8 cellular contexts compared by ENCODE assay signal in genomic region chr20:50152394-50153152, GRCh38. TPM values are rescaled to one million over a fixed set of nuclear protein-coding genes. Genes with fewer than 3 reads are reported as not detected.
A peak's percentile ranks its signal among the peaks of the same experiment; 100 is the strongest.
DNase-seq lines count a peak whose midpoint lies in the region; ATAC-seq and TF ChIP-seq lines count a peak whose summit lies in the region.

No MANE protein-coding gene starts in this region.

- TF ChIP-seq POLR2A in suprapubic skin (IDR thresholded peaks at IDR 0.05): no peak

- H3K4me1 ChIP-seq in iPS-20b (ENCODE audit: insufficient read depth, low read length) (peaks cover 14% of the 10 kb centered on the region; the same call in 1 of the 2 replicates), suprapubic skin (peaks cover 60% of the 10 kb centered on the region)

- H3K4me3 Mint-ChIP-seq in T-helper 2 cell treated with Interferon-gamma antibody and Interleukin-4, amounts not matched to agents 5 μg/mL and 100 μg/mL, for 36 hours: peak overlapping the region; percentile 94
- H3K4me3 Mint-ChIP-seq in activated CD8-positive, alpha-beta T cell treated with anti-CD3 and anti-CD28 coated beads, Interleukin-2, amount 10 ng/mL, durations not matched to agents 7 days and 5 days: peak overlapping the region; percentile 78

- H3K4me1 Mint-ChIP-seq in T-helper 2 cell treated with Interferon-gamma antibody and Interleukin-4, amounts not matched to agents 5 μg/mL and 100 μg/mL, for 36 hours (ENCODE audit: low read depth): peaks cover 45% of the 10 kb centered on the region
- peaks cover 54% of the 10 kb centered on the region for H3K4me1 Mint-ChIP-seq in activated CD8-positive, alpha-beta T cell treated with anti-CD3 and anti-CD28 coated beads, Interleukin-2, amount 10 ng/mL, durations not matched to agents 7 days and 5 days (ENCODE audit: low read depth)

- no peak for TF ChIP-seq EP300 in suprapubic skin (IDR thresholded peaks at IDR 0.05)

- no peaks in the 10 kb centered on the region for H3K9me3 Mint-ChIP-seq in T-helper 2 cell treated with Interferon-gamma antibody and Interleukin-4, amounts not matched to agents 5 μg/mL and 100 μg/mL, for 36 hours
- H3K9me3 Mint-ChIP-seq in activated CD8-positive, alpha-beta T cell treated with anti-CD3 and anti-CD28 coated beads, Interleukin-2, amount 10 ng/mL, durations not matched to agents 7 days and 5 days (ENCODE audit: insufficient read depth): no peaks in the 10 kb centered on the region

- TF ChIP-seq CTCF in suprapubic skin (IDR thresholded peaks at IDR 0.05): no peak

- 7% methylated on average over 4 of the region's 4 CpGs for WGBS in suprapubic skin

- H3K27ac Mint-ChIP-seq in T-helper 2 cell treated with Interferon-gamma antibody and Interleukin-4, amounts not matched to agents 5 μg/mL and 100 μg/mL, for 36 hours: peak overlapping the region; percentile 94
- peak overlapping the region; percentile 84 for H3K27ac Mint-ChIP-seq in activated CD8-positive, alpha-beta T cell treated with anti-CD3 and anti-CD28 coated beads, Interleukin-2, amount 10 ng/mL, durations not matched to agents 7 days and 5 days

- ATAC-seq in activated CD8-positive, alpha-beta T cell treated with anti-CD3 and anti-CD28 coated beads, Interleukin-2, amount 10 ng/mL, durations not matched to agents 7 days and 5 days: no peak

- H3K4me3 ChIP-seq in iPS-20b (ENCODE audit: low read length): peak overlapping the region; percentile 94
- H3K4me3 ChIP-seq in suprapubic skin: peak overlapping the region; percentile 82

- H3K9me3 ChIP-seq in iPS-20b (ENCODE audit: insufficient read depth, low read depth, low read length) (no peaks in the 10 kb centered on the region), suprapubic skin (no peaks in the 10 kb centered on the region)

- DNase-seq in T-helper 2 cell treated with Interferon-gamma antibody and Interleukin-4, amounts not matched to agents 5 μg/mL and 100 μg/mL, for 36 hours (ENCODE audit: low spot score): no peak
- no peak for DNase-seq in T-helper 2 cell
- no peak for DNase-seq in activated CD8-positive, alpha-beta T cell treated with anti-CD3 and anti-CD28 coated beads, Interleukin-2, amount 10 ng/mL, durations not matched to agents 7 days and 5 days
- DNase-seq in suprapubic skin (ENCODE audit: low spot score in 2 of 2): no peak
- no peak for DNase-seq in SHP77 (lab: John Stamatoyannopoulos, UW)
- DNase-seq in stimulated activated naive CD4-positive, alpha-beta T cell treated with Interleukin-2 at 50 U/mL for 16 hours (lab: John Stamatoyannopoulos, UW): no peak
- no peak for DNase-seq in SKM-1 (lab: John Stamatoyannopoulos, UW; ENCODE audit: unreplicated experiment)

- H3K27ac ChIP-seq in iPS-20b (ENCODE audit: low read length): no peak overlapping the region
- peak overlapping the region; percentile 96 for H3K27ac ChIP-seq in suprapubic skin

- H3K27me3 Mint-ChIP-seq in T-helper 2 cell treated with Interferon-gamma antibody and Interleukin-4, amounts not matched to agents 5 μg/mL and 100 μg/mL, for 36 hours (ENCODE audit: low read depth): no peaks in the 10 kb centered on the region
- no peaks in the 10 kb centered on the region for H3K27me3 Mint-ChIP-seq in activated CD8-positive, alpha-beta T cell treated with anti-CD3 and anti-CD28 coated beads, Interleukin-2, amount 10 ng/mL, durations not matched to agents 7 days and 5 days (ENCODE audit: low read depth)

- CTCF ChIA-PET in activated CD8-positive, alpha-beta T cell treated with anti-CD3 and anti-CD28 coated beads, Interleukin-2, amount 10 ng/mL, durations not matched to agents 7 days and 5 days (lab: Charles Lee): interaction anchor here (1.0 to 5.5 kb wide), 14 partner anchors 13 to 638 kb away, joined by 3 to 57 read pairs (median 4); partner anchors contain the start of gene UBE2V1

- peak overlapping the region; percentile 89; the same call in 1 of the 2 replicates for H3K9ac ChIP-seq in iPS-20b (ENCODE audit: low read depth, low read length)

- POLR2A ChIA-PET in activated CD8-positive, alpha-beta T cell treated with anti-CD3 and anti-CD28 coated beads, Interleukin-2, amount 10 ng/mL, durations not matched to agents 7 days and 5 days (lab: Charles Lee): interaction anchor here (0.7 to 4.9 kb wide), 10 partner anchors 7 to 39 kb away, joined by 3 to 22 read pairs (median 4); partner anchors contain the start of gene UBE2V1

- H3K27me3 ChIP-seq in iPS-20b (ENCODE audit: insufficient read depth, low read length) (peaks cover 6% of the 10 kb centered on the region; the same call in 1 of the 2 replicates), suprapubic skin (no peaks in the 10 kb centered on the region)

- H3K36me3 Mint-ChIP-seq in T-helper 2 cell treated with Interferon-gamma antibody and Interleukin-4, amounts not matched to agents 5 μg/mL and 100 μg/mL, for 36 hours (ENCODE audit: low read depth): peaks cover 31% of the 10 kb centered on the region
- H3K36me3 Mint-ChIP-seq in activated CD8-positive, alpha-beta T cell treated with anti-CD3 and anti-CD28 coated beads, Interleukin-2, amount 10 ng/mL, durations not matched to agents 7 days and 5 days (ENCODE audit: low read depth): peaks cover 29% of the 10 kb centered on the region

- H3K36me3 ChIP-seq in iPS-20b (ENCODE audit: insufficient read depth, low read depth, low read length) (peaks cover 11% of the 10 kb centered on the region; the same call in 1 of the 2 replicates), suprapubic skin (peaks cover 7% of the 10 kb centered on the region)

RNA-seq across cellular contexts. Expression of gene PEDS1, which starts 0.9 kb away (rescaled TPM):
- total RNA-seq in activated CD8-positive, alpha-beta T cell treated with anti-CD3 and anti-CD28 coated beads, Interleukin-2, amount 10 ng/mL, durations not matched to agents 7 days and 5 days: 10 to 100 TPM; 28.7 to 30.2 TPM
- 10 to 100 TPM; 30.5 to 82.2 (median 57.3) TPM for total RNA-seq in suprapubic skin

RNA-seq across cellular contexts. Expression of gene CEBPB, which starts 38.1 kb away (rescaled TPM):
- 10 to 100 TPM; 28.8 to 32.0 TPM for total RNA-seq in activated CD8-positive, alpha-beta T cell treated with anti-CD3 and anti-CD28 coated beads, Interleukin-2, amount 10 ng/mL, durations not matched to agents 7 days and 5 days
- total RNA-seq in suprapubic skin: 10 to 100 TPM; 43.2 to 83.9 (median 69.2) TPM

RNA-seq across cellular contexts. Expression of gene UBE2V1, which starts 39.6 kb away (rescaled TPM):
- 100 to 1,000 TPM; 120 to 131 TPM for total RNA-seq in activated CD8-positive, alpha-beta T cell treated with anti-CD3 and anti-CD28 coated beads, Interleukin-2, amount 10 ng/mL, durations not matched to agents 7 days and 5 days
- 100 to 1,000 TPM in 2 of 4 donors, 10 to 100 TPM in 2; 80.5 to 162 (median 99.0) TPM for total RNA-seq in suprapubic skin
